11 cellular contexts compared by ENCODE assay signal in genomic region chr22:19691721-19692341, GRCh38. TPM values are rescaled to one million over a fixed set of nuclear protein-coding genes. Genes with fewer than 3 reads are reported as not detected.
A peak's percentile ranks its signal among the peaks of the same experiment; 100 is the strongest.
DNase-seq lines count a peak whose midpoint lies in the region; ATAC-seq and TF ChIP-seq lines count a peak whose summit lies in the region.
"Had no signal": no experiment of that assay in that cellular context is flagged by ENCODE, and none has a peak within 500 bp of the region (broad histone marks: within the 10 kb centered on the region; RNA-seq: fewer than 3 reads in every experiment).

No MANE protein-coding gene starts in this region.

- TF ChIP-seq EP300 in esophagus muscularis mucosa (IDR thresholded peaks at IDR 0.05) (no peak), tibial nerve (IDR thresholded peaks at IDR 0.05) (no peak)

- intact Hi-C loops in esophagus muscularis mucosa (cut with DNase I) = no loop called here
- intact Hi-C loops in adrenal gland (cut with DNase I) = no loop called here

- TF ChIP-seq CTCF in esophagus muscularis mucosa (IDR thresholded peaks at IDR 0.05) (no peak), neural progenitor cell (IDR thresholded peaks at IDR 0.05) (no peak), tibial nerve (IDR thresholded peaks at IDR 0.05) (no peak), adrenal gland (IDR thresholded peaks at IDR 0.05) (no peak)

- WGBS in esophagus muscularis mucosa = 28% methylated on average over 19 of the region's 19 CpGs
- WGBS in tibial nerve, 2 donors = 29 to 30% methylated on average over 16 to 19 of the region's 19 CpGs
- 53 to 69% (median 63%) methylated on average over 13 to 19 of the region's 19 CpGs for WGBS in adrenal gland, 4 donors

- H3K9me3 ChIP-seq in esophagus muscularis mucosa = no peaks in the 10 kb centered on the region
- no peaks in the 10 kb centered on the region for H3K9me3 ChIP-seq in neural progenitor cell (ENCODE audit: low read depth)
- H3K9me3 ChIP-seq in tibial nerve = no peaks in the 10 kb centered on the region
- H3K9me3 ChIP-seq in adrenal gland (replicated peaks in 1 of 3) = no peaks in the 10 kb centered on the region

- no peak overlapping the region for H3K9ac ChIP-seq in neural progenitor cell

- H3K4me3 ChIP-seq in esophagus muscularis mucosa (peak overlapping the region; percentile 16 to 43 (median 30)), neural progenitor cell (peak overlapping the region; percentile 6), tibial nerve (peak overlapping the region in 1 of 4 donors; percentile 18), adrenal gland (no peak overlapping the region)

- no peaks in the 10 kb centered on the region for H3K36me3 ChIP-seq in esophagus muscularis mucosa
- no peaks in the 10 kb centered on the region for H3K36me3 ChIP-seq in neural progenitor cell
- H3K36me3 ChIP-seq in tibial nerve = no peaks in the 10 kb centered on the region
- H3K36me3 ChIP-seq in adrenal gland (replicated peaks in 1 of 2) = no peaks in the 10 kb centered on the region

- no peaks in the 10 kb centered on the region for H4K20me1 ChIP-seq in neural progenitor cell (ENCODE audit: low read depth)

- ATAC-seq in HG02852 (IDR thresholded peaks at IDR 0.05; ENCODE audit: unreplicated experiment) = no peak

- no peak overlapping the region for H3K4me3 Mint-ChIP-seq in neural progenitor cell
- H3K4me3 Mint-ChIP-seq: CD4-positive, alpha-beta T cell had no signal

- H3K4me1 ChIP-seq in esophagus muscularis mucosa (peaks cover 0 to 14% (median 13%) of the 10 kb centered on the region in 4 donors), neural progenitor cell (peaks cover 22% of the 10 kb centered on the region), tibial nerve (peaks cover 0 to 20% (median 0%) of the 10 kb centered on the region in 4 donors), adrenal gland (replicated peaks in 1 of 2) (no peaks in the 10 kb centered on the region)

- DNase-seq in AG08396 (ENCODE audit: low spot score) = peak; percentile 72
- peak; percentile 65 for DNase-seq in NCI-H460 (ENCODE audit: extremely low read depth, low read depth)
- no peak for DNase-seq in esophagus muscularis mucosa (ENCODE audit: extremely low spot score)
- peak; percentile 73 for DNase-seq in neural progenitor cell (ENCODE audit: low spot score)
- DNase-seq in tibial nerve (ENCODE audit: low spot score in 2 of 2) = no peak
- no peak for DNase-seq in NCI-H187 treated with DMSO at 0.1 percent for 48 hours (lab: John Stamatoyannopoulos, UW)
- no peak for DNase-seq in adrenal gland
- DNase-seq: CD4-positive, alpha-beta T cell; hippocampal formation; SIG-M5 had no signal

- no peaks in the 10 kb centered on the region for H3K79me2 ChIP-seq in neural progenitor cell (ENCODE audit: low read depth)

- H3K4me2 ChIP-seq in neural progenitor cell = peak overlapping the region; percentile 58

- H3K27ac ChIP-seq in esophagus muscularis mucosa (replicated peaks in 1 of 4) = peak overlapping the region in 2 of 4 donors; percentile 39 to 44
- H3K27ac ChIP-seq in neural progenitor cell = peak overlapping the region; percentile 24
- peak overlapping the region in 1 of 4 donors; percentile 55 for H3K27ac ChIP-seq in tibial nerve
- no peak overlapping the region for H3K27ac ChIP-seq in adrenal gland

- TF ChIP-seq POLR2A in esophagus muscularis mucosa (IDR thresholded peaks at IDR 0.05; ENCODE audit: low read depth) (no peak), tibial nerve (IDR thresholded peaks at IDR 0.05) (no peak), adrenal gland (IDR thresholded peaks at IDR 0.05) (no peak)

- H3K9me3 Mint-ChIP-seq in neural progenitor cell = no peaks in the 10 kb centered on the region
- H3K9me3 Mint-ChIP-seq: CD4-positive, alpha-beta T cell had no signal

- H3K27me3 Mint-ChIP-seq in neural progenitor cell (ENCODE audit: insufficient read depth, low read depth) = peaks cover 5% of the 10 kb centered on the region

- H3K27me3 ChIP-seq in esophagus muscularis mucosa (peaks cover 0 to 20% (median 0%) of the 10 kb centered on the region in 4 donors), neural progenitor cell (no peaks in the 10 kb centered on the region), tibial nerve (no peaks in the 10 kb centered on the region), adrenal gland (no peaks in the 10 kb centered on the region)

- peaks cover 10% of the 10 kb centered on the region for H3K4me1 Mint-ChIP-seq in neural progenitor cell

- peaks cover 14% of the 10 kb centered on the region for H3F3A ChIP-seq in neural progenitor cell (ENCODE audit: low read depth)

- H3K36me3 Mint-ChIP-seq in neural progenitor cell = no peaks in the 10 kb centered on the region

- H2AFZ ChIP-seq in neural progenitor cell (replicated peaks) = peak overlapping the region; percentile 84

- no peak overlapping the region for H3K27ac Mint-ChIP-seq in neural progenitor cell
- H3K27ac Mint-ChIP-seq: CD4-positive, alpha-beta T cell had no signal

RNA-seq across cellular contexts. Expression of gene SEPTIN5, which starts 22.5 kb away (rescaled TPM):
- 11.7 and 17.4 TPM in 2 replicates for total RNA-seq in NCI-H460 (2014; rRNA removed; shearing (Covaris generic))
- polyA plus RNA-seq in NCI-H460 (2014; cell fraction: nucleus; rRNA removed) = 45.3 and 547 TPM in 2 replicates
- total RNA-seq in esophagus muscularis mucosa = 10 to 100 TPM in 3 of 4 donors, 1 to 10 TPM in 1; 4.2 to 55.4 (median 20.6) TPM
- total RNA-seq in neural progenitor cell (ENCODE audit: low replicate concordance) = 5.0 and 8.2 TPM in 2 replicates
- total RNA-seq in tibial nerve = 10 to 100 TPM; 11.4 to 29.1 (median 25.2) TPM
- 10 to 100 TPM in 5 of 8 donors, 1 to 10 TPM in 3; 3.7 to 67.7 (median 12.4) TPM for total RNA-seq in adrenal gland
- polyA plus RNA-seq in adrenal gland = 10 to 100 TPM; 10.7 to 73.4 (median 18.8) TPM

RNA-seq across cellular contexts. Expression of gene GP1BB, which starts 31.5 kb away (rescaled TPM):
- 3.9 and 4.5 TPM in 2 replicates for total RNA-seq in NCI-H460 (2014; rRNA removed; shearing (Covaris generic))
- 7.2 and 7.9 TPM in 2 replicates for polyA plus RNA-seq in NCI-H460 (2014; cell fraction: nucleus; rRNA removed)
- total RNA-seq in esophagus muscularis mucosa (10 to 100 TPM in 1 of 4 donors, 1 to 10 TPM in 3; 1.7 to 16.7 (median 5.7) TPM), neural progenitor cell (ENCODE audit: low replicate concordance) (1.2 TPM in 1 of 2 replicates, not detected in the other), tibial nerve (1 to 10 TPM; 3.3 to 5.9 (median 4.7) TPM), adrenal gland (1 to 10 TPM in 6 of 8 donors, under 1 TPM in 1, not detected in 1; 0.42 to 6.6 (median 4.1) TPM)
- polyA plus RNA-seq in adrenal gland = 10 to 100 TPM in 2 of 3 donors, not detected in 1; 12.4 to 29.8 TPM

Comparison
In these comparisons a context has a peak if more than half of its experiments do, and no peak if none do; other contexts are left out.
1. DNase-seq: peak in AG08396 (single experiment), NCI-H460 (single experiment) and neural progenitor cell (single experiment); none in esophagus muscularis mucosa (single experiment), tibial nerve (0 of 2), NCI-H187 treated with DMSO at 0.1 percent for 48 hours (single experiment) and adrenal gland (0 of 7).
2. H3K4me3 ChIP-seq: peak in esophagus muscularis mucosa (4 of 4) and neural progenitor cell (single experiment); none in adrenal gland (0 of 4).